Comparison of ENCODE assay signal across 28 cellular contexts in the genomic region with DNA sequence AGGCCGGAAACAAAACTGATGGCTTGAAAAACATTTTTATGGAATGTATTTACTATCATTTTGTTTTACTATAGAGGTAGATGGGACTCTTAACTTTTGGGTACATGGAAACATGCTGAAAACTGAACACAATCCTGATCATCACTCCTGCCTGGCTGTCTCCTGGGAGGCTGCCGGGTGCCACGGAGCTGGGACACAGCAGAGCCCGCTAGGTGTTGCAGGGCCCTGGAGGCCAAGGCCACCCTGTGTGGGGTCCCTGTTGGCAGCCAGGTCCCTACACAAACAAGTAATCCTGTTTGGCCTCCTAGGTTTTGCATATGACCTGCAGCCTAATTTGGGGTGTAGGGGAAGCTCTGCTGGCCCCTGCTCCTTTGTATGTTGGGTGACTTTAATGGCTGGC.
"Had no signal": no experiment of that assay in that cellular context is flagged by ENCODE, and none has a peak within 500 bp of the region (broad histone marks: within the 10 kb centered on the region; RNA-seq: fewer than 3 reads in every experiment).

No MANE protein-coding gene starts in this region.

- H3K9me3 Mint-ChIP-seq: activated CD4-positive, alpha-beta memory T cell treated with anti-CD3 and anti-CD28 coated beads, Interleukin-2, amount 10 ng/mL, durations not matched to agents 7 days and 5 days; activated CD4-positive, alpha-beta T cell treated with anti-CD3 and anti-CD28 coated beads, Interleukin-2, amount 10 ng/mL, durations not matched to agents 24 days and 14 days; activated naive CD4-positive, alpha-beta T cell treated with anti-CD3 and anti-CD28 coated beads, Interleukin-2, amount 10 ng/mL, durations not matched to agents 7 days and 5 days; activated naive CD8-positive, alpha-beta T cell treated with anti-CD3 and anti-CD28 coated beads, Interleukin-2, amount 10 ng/mL, durations not matched to agents 7 days and 5 days; endodermal cell; natural killer cell; stimulated activated naive CD8-positive, alpha-beta T cell treated with anti-CD3 and anti-CD28 coated beads, Interleukin-15, Interleukin-2, amounts not matched to agents 100 ng/mL and 50 ng/mL, for 24 hours; type B pancreatic cell had no signal

- ATAC-seq: esophagus mucosa, left cardiac atrium, left ventricle myocardium superior, natural killer cell, sciatic nerve had no signal

- H3K4me3 ChIP-seq: skin epidermis, thoracic aorta, uterus had no signal

- H3K27ac ChIP-seq: skin epidermis, uterus had no signal

- H3K36me3 ChIP-seq: uterus had no signal

- H3K9me3 ChIP-seq: thoracic aorta, uterus had no signal

- H3K27me3 Mint-ChIP-seq: activated CD4-positive, alpha-beta memory T cell treated with anti-CD3 and anti-CD28 coated beads, Interleukin-2, amount 10 ng/mL, durations not matched to agents 7 days and 5 days; activated CD4-positive, alpha-beta T cell treated with anti-CD3 and anti-CD28 coated beads, Interleukin-2, amount 10 ng/mL, durations not matched to agents 24 days and 14 days; activated naive CD4-positive, alpha-beta T cell treated with anti-CD3 and anti-CD28 coated beads, Interleukin-2, amount 10 ng/mL, durations not matched to agents 7 days and 5 days; activated naive CD8-positive, alpha-beta T cell treated with anti-CD3 and anti-CD28 coated beads, Interleukin-2, amount 10 ng/mL, durations not matched to agents 7 days and 5 days; stimulated activated naive CD8-positive, alpha-beta T cell treated with anti-CD3 and anti-CD28 coated beads, Interleukin-15, Interleukin-2, amounts not matched to agents 100 ng/mL and 50 ng/mL, for 24 hours; type B pancreatic cell had no signal

- H3K27me3 ChIP-seq: uterus had no signal

- H3K4me3 Mint-ChIP-seq: activated CD4-positive, alpha-beta memory T cell treated with anti-CD3 and anti-CD28 coated beads, Interleukin-2, amount 10 ng/mL, durations not matched to agents 7 days and 5 days; activated CD4-positive, alpha-beta T cell treated with anti-CD3 and anti-CD28 coated beads, Interleukin-2, amount 10 ng/mL, durations not matched to agents 24 days and 14 days; activated naive CD4-positive, alpha-beta T cell treated with anti-CD3 and anti-CD28 coated beads, Interleukin-2, amount 10 ng/mL, durations not matched to agents 7 days and 5 days; activated naive CD8-positive, alpha-beta T cell treated with anti-CD3 and anti-CD28 coated beads, Interleukin-2, amount 10 ng/mL, durations not matched to agents 7 days and 5 days; endodermal cell; natural killer cell; stimulated activated naive CD8-positive, alpha-beta T cell treated with anti-CD3 and anti-CD28 coated beads, Interleukin-15, Interleukin-2, amounts not matched to agents 100 ng/mL and 50 ng/mL, for 24 hours; type B pancreatic cell had no signal

- H3K36me3 Mint-ChIP-seq: natural killer cell had no signal

- DNase-seq: activated CD4-positive, alpha-beta memory T cell treated with anti-CD3 and anti-CD28 coated beads, Interleukin-2, amount 10 ng/mL, durations not matched to agents 7 days and 5 days; activated CD4-positive, alpha-beta T cell treated with anti-CD3 and anti-CD28 coated beads, Interleukin-2, amount 10 ng/mL, durations not matched to agents 24 days and 14 days; activated CD4-positive, CD25-positive, alpha-beta regulatory T cell treated with anti-CD3 and anti-CD28 coated beads, Interleukin-2, amount 50 U/mL, for 72 hours; activated effector memory CD4-positive, alpha-beta T cell treated with anti-CD3 and anti-CD28 coated beads, Interleukin-2, amount 50 U/mL, for 16 hours; activated naive CD4-positive, alpha-beta T cell treated with anti-CD3 and anti-CD28 coated beads, Interleukin-2, amount 10 ng/mL, durations not matched to agents 7 days and 5 days; activated naive CD8-positive, alpha-beta T cell treated with anti-CD3 and anti-CD28 coated beads, Interleukin-2, amount 10 ng/mL, durations not matched to agents 7 days and 5 days; activated T-cell treated with anti-CD3 and anti-CD28 coated beads for 4 hours; amniotic stem cell; caudate nucleus; endodermal cell; foreskin fibroblast; head of caudate nucleus; hippocampal formation; left ventricle myocardium superior; mammary epithelial cell; midbrain; natural killer cell; stimulated activated CD4-positive, alpha-beta T cell treated with anti-CD3 and anti-CD28 coated beads, Interleukin-12 subunit alpha, Interleukin-12 subunit beta, amount 100 ng/mL, for 4 hours; stimulated activated CD4-positive, alpha-beta T cell treated with anti-CD3 and anti-CD28 coated beads, Interleukin-4, amount 100 ng/mL, for 1 hour; T-helper 2 cell; uterus had no signal

- H3K27ac Mint-ChIP-seq: activated CD4-positive, alpha-beta memory T cell treated with anti-CD3 and anti-CD28 coated beads, Interleukin-2, amount 10 ng/mL, durations not matched to agents 7 days and 5 days; activated naive CD8-positive, alpha-beta T cell treated with anti-CD3 and anti-CD28 coated beads, Interleukin-2, amount 10 ng/mL, durations not matched to agents 7 days and 5 days; endodermal cell; natural killer cell had no signal
